In the genomic region with DNA sequence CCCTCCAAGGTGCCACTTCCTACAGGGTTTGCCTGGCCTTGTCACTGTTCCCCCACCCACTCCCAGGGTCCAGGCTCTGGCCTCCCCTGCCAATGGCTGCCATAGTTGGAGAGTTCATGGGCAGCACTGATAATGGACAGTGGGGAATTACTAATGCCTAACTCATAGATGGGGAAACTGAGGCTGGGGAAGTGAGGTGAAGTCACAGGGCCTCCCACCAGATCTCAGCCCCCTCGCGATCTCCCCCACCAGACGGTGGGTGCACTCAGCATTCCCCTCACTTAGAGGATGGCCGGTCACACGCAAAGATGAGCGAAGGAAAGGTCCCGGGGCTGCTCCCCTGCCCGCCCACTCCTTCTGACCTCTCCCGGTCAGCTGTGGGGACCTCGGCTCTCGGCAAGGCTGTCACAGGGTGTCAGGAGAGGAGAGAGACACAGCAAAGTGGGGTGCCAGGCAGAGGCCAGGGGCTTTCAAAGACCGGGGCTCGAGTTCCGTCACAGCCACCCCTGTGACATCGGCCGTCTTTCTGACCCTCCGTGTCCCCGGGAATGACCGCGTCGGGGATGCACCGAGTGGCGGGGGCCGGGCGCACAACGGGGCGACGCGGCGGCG, we compare ENCODE assay signal across 8 cellular contexts.
DNase-seq lines count a peak whose midpoint lies in the region; ATAC-seq and TF ChIP-seq lines count a peak whose summit lies in the region.

No MANE protein-coding gene starts in this region.

- H3K27ac ChIP-seq in tibial nerve = peak overlapping the region in 3 of 4 donors; percentile 26 to 73 (median 66)

- H3K36me3 ChIP-seq in tibial nerve = no peaks in the 10 kb centered on the region

- peaks cover 28% of the 10 kb centered on the region for H3K27me3 Mint-ChIP-seq in activated naive CD4-positive, alpha-beta T cell treated with anti-CD3 and anti-CD28 coated beads, Interleukin-2, amount 50 U/mL, for 24 hours
- peaks cover 25% of the 10 kb centered on the region for H3K27me3 Mint-ChIP-seq in memory B cell

- no peak for TF ChIP-seq CTCF in astrocyte of the spinal cord (IDR thresholded peaks at IDR 0.05; ENCODE audit: low read depth, low read length)
- TF ChIP-seq CTCF in tibial nerve (IDR thresholded peaks at IDR 0.05) = no peak

- H3K4me3 Mint-ChIP-seq in activated naive CD4-positive, alpha-beta T cell treated with anti-CD3 and anti-CD28 coated beads, Interleukin-2, amount 50 U/mL, for 24 hours = peak overlapping the region; percentile 65
- H3K4me3 Mint-ChIP-seq in memory B cell = peak overlapping the region; percentile 81

- H3K27ac Mint-ChIP-seq in activated naive CD4-positive, alpha-beta T cell treated with anti-CD3 and anti-CD28 coated beads, Interleukin-2, amount 50 U/mL, for 24 hours = no peak overlapping the region
- no peak overlapping the region for H3K27ac Mint-ChIP-seq in memory B cell

- no peak for DNase-seq in activated naive CD4-positive, alpha-beta T cell (lab: John Stamatoyannopoulos, UW)
- DNase-seq in astrocyte of the spinal cord (ENCODE audit: low read depth, low spot score) = no peak
- DNase-seq in memory B cell (ENCODE audit: low spot score in 2 of 2) = no peak
- no peak for DNase-seq in tibial nerve (ENCODE audit: low spot score in 2 of 2)
- DNase-seq in midbrain (lab: John Stamatoyannopoulos, UW) = no peak
- DNase-seq in dermis blood vessel endothelial cell = no peak

- no peaks in the 10 kb centered on the region for H3K9me3 ChIP-seq in tibial nerve

- H3K27me3 ChIP-seq in tibial nerve = peaks cover 0 to 12% of the 10 kb centered on the region in 2 donors

- 24 to 27% methylated on average over 7 to 28 of the region's 31 CpGs for WGBS in tibial nerve, 2 donors

- peak overlapping the region; percentile 17 for H3K4me3 ChIP-seq in astrocyte of the spinal cord (ENCODE audit: low read depth, low read length)
- H3K4me3 ChIP-seq in tibial nerve = peak overlapping the region in 1 of 4 donors; percentile 56

- in situ Hi-C loops in astrocyte of the spinal cord (cut with HindIII; ENCODE audit: low sequenced_read_pairs) = no loop called here

- H3K9me3 Mint-ChIP-seq in activated naive CD4-positive, alpha-beta T cell treated with anti-CD3 and anti-CD28 coated beads, Interleukin-2, amount 50 U/mL, for 24 hours = no peaks in the 10 kb centered on the region
- H3K9me3 Mint-ChIP-seq in memory B cell = no peaks in the 10 kb centered on the region

- no peaks in the 10 kb centered on the region for H3K36me3 Mint-ChIP-seq in activated naive CD4-positive, alpha-beta T cell treated with anti-CD3 and anti-CD28 coated beads, Interleukin-2, amount 50 U/mL, for 24 hours
- H3K36me3 Mint-ChIP-seq in memory B cell = no peaks in the 10 kb centered on the region

- peaks cover 9% of the 10 kb centered on the region for H3K4me1 Mint-ChIP-seq in activated naive CD4-positive, alpha-beta T cell treated with anti-CD3 and anti-CD28 coated beads, Interleukin-2, amount 50 U/mL, for 24 hours
- peaks cover 3% of the 10 kb centered on the region for H3K4me1 Mint-ChIP-seq in memory B cell

- no peak for TF ChIP-seq POLR2A in tibial nerve (IDR thresholded peaks at IDR 0.05)

- no peak for TF ChIP-seq EP300 in tibial nerve (IDR thresholded peaks at IDR 0.05)

- ATAC-seq in memory B cell (ENCODE audit: low read depth) (no peak), GM18511 (IDR thresholded peaks at IDR 0.05; ENCODE audit: unreplicated experiment) (no peak)

- peaks cover 0 to 18% (median 8%) of the 10 kb centered on the region in 4 donors for H3K4me1 ChIP-seq in tibial nerve
